ENCODE assay signal across 22 cellular contexts in genomic region chr20:24586523-24586840, GRCh38.
A peak's percentile ranks its signal among the peaks of the same experiment; 100 is the strongest.
DNase-seq lines count a peak whose midpoint lies in the region; ATAC-seq, FAIRE-seq and TF ChIP-seq lines count a peak whose summit lies in the region.
"Had no signal": no experiment of that assay in that cellular context is flagged by ENCODE, and none has a peak within 500 bp of the region (broad histone marks: within the 10 kb centered on the region; RNA-seq: fewer than 3 reads in every experiment).

No MANE protein-coding gene starts in this region.

- H2BK120ac ChIP-seq in H1 (replicated peaks; ENCODE audit: low read depth, low read length), result no peak overlapping the region
- H2BK120ac ChIP-seq in neuronal stem cell (ENCODE audit: low read depth, low read length), result no peak overlapping the region

- no peak overlapping the region for H3K56ac ChIP-seq in H1 (replicated peaks; ENCODE audit: insufficient read length, low read depth, low read length)

- no peaks in the 10 kb centered on the region for H3K36me3 ChIP-seq in H1 (ENCODE audit: control insufficient read depth in 2 of 4, insufficient read depth in 4 of 4, low read length in 3 of 4)
- H3K36me3 ChIP-seq in neuronal stem cell (replicated peaks in 1 of 2; ENCODE audit: control insufficient read depth in 2 of 2, insufficient read depth in 2 of 2, low read length in 2 of 2), result peaks cover 0 to 2% of the 10 kb centered on the region in 2 donors
- no peaks in the 10 kb centered on the region for H3K36me3 ChIP-seq in vagina
- H3K36me3 ChIP-seq in MM.1S (replicated peaks; ENCODE audit: insufficient read depth, low read length), result no peaks in the 10 kb centered on the region
- H3K36me3 ChIP-seq: BLaER1 had no signal

- H3F3A ChIP-seq in MM.1S (ENCODE audit: insufficient read depth, low read length), result no peaks in the 10 kb centered on the region

- no peak overlapping the region for H3K4ac ChIP-seq in H1 (replicated peaks; ENCODE audit: insufficient read length, low read depth, low read length)
- no peak overlapping the region for H3K4ac ChIP-seq in neuronal stem cell (ENCODE audit: low read length)

- H3K23me2 ChIP-seq in H1 (ENCODE audit: low read depth, low read length), result no peaks in the 10 kb centered on the region; the same call in none of the 2 replicates

- H3K14ac ChIP-seq in H1 (ENCODE audit: insufficient read length) (no peak overlapping the region), neuronal stem cell (ENCODE audit: low read length) (peak overlapping the region; percentile 31)

- no peak overlapping the region for H3K18ac ChIP-seq in H1 (ENCODE audit: extremely low read depth, low read length)
- no peak overlapping the region for H3K18ac ChIP-seq in neuronal stem cell (ENCODE audit: low read length)

- peak overlapping the region; percentile 60; the same call in 1 of the 2 replicates for H4K8ac ChIP-seq in H1 (ENCODE audit: extremely low read depth, insufficient read depth, low read length)
- peak overlapping the region; percentile 57 for H4K8ac ChIP-seq in neuronal stem cell (ENCODE audit: low read depth, low read length)

- no peaks in the 10 kb centered on the region for H3K79me1 ChIP-seq in H1 (ENCODE audit: low read depth, low read length)
- no peaks in the 10 kb centered on the region for H3K79me1 ChIP-seq in neuronal stem cell (ENCODE audit: low read depth, low read length)

- H2BK15ac ChIP-seq in H1 (ENCODE audit: low read length) (no peak overlapping the region), neuronal stem cell (ENCODE audit: low read length) (no peak overlapping the region)

- H2AK5ac ChIP-seq in H1 (ENCODE audit: low read depth, low read length) (no peak overlapping the region), neuronal stem cell (ENCODE audit: low read depth, low read length) (peak overlapping the region; percentile 77)

- no peak overlapping the region for H3K4me3 Mint-ChIP-seq in activated T-helper 2 cell treated with anti-CD3 and anti-CD28 coated beads, Interferon-gamma antibody, Interleukin-2, Interleukin-4, amounts not matched to agents 10 μg/mL and 5 μg/mL and 100 μg/mL, durations not matched to agents 14 hours and 24 hours and 36 hours (ENCODE audit: low read depth)
- H3K4me3 Mint-ChIP-seq: B cell; CD4-positive, CD25-positive, alpha-beta regulatory T cell; CD8-positive, alpha-beta T cell had no signal

- no peak for FAIRE-seq in H1 (lab: Jason Lieb, UNC)
- FAIRE-seq: A204.1, G401.6, GM12892, H54 had no signal

- no peak overlapping the region for H2BK12ac ChIP-seq in H1 (ENCODE audit: low read depth, low read length)
- peak overlapping the region; percentile 51 for H2BK12ac ChIP-seq in neuronal stem cell (ENCODE audit: low read length)

- H3K27ac Mint-ChIP-seq in activated T-helper 2 cell treated with anti-CD3 and anti-CD28 coated beads, Interferon-gamma antibody, Interleukin-2, Interleukin-4, amounts not matched to agents 10 μg/mL and 5 μg/mL and 100 μg/mL, durations not matched to agents 14 hours and 24 hours and 36 hours, result no peak overlapping the region
- H3K27ac Mint-ChIP-seq: B cell; CD4-positive, CD25-positive, alpha-beta regulatory T cell; CD8-positive, alpha-beta T cell had no signal

- no peak for TF ChIP-seq RAD21 in H1 (IDR thresholded peaks at IDR 0.05 in 1 of 2, conservative IDR thresholded peaks at IDR 0.05 in 1 of 2; ENCODE audit: low read depth in 2 of 2, low read length in 2 of 2)

- intact Hi-C loops in vagina (cut with DNase I), result no loop called here
- intact Hi-C loops in activated T-helper 2 cell treated with anti-CD3 and anti-CD28 coated beads, Interferon-gamma antibody, Interleukin-2, Interleukin-4, amounts not matched to agents 10 μg/mL and 5 μg/mL and 100 μg/mL, durations not matched to agents 14 hours and 24 hours and 36 hours (cut with micrococcal nuclease), result no loop called here

- no peak overlapping the region for H3K9ac ChIP-seq in H1 (replicated peaks in 1 of 4; ENCODE audit: extremely low read depth in 1 of 4, low read depth in 3 of 4, low read length in 3 of 4)
- H3K9ac ChIP-seq in neuronal stem cell (ENCODE audit: low read depth, low read length, poor library complexity), result peak overlapping the region; percentile 39
- H3K9ac ChIP-seq in MM.1S (ENCODE audit: low read length), result no peak overlapping the region
- H3K9ac ChIP-seq: BLaER1, GM23248 had no signal

- H4K91ac ChIP-seq in H1 (replicated peaks; ENCODE audit: insufficient read length, low read length), result no peak overlapping the region
- H4K91ac ChIP-seq in neuronal stem cell (ENCODE audit: low read depth, low read length, poor library complexity), result no peak overlapping the region

- TF ChIP-seq CTCF in H1 (IDR thresholded peaks at IDR 0.05; ENCODE audit: control extremely low read depth in 1 of 3, insufficient read depth in 1 of 3, low read depth in 1 of 3, low read length in 3 of 3) (no peak), vagina (IDR thresholded peaks at IDR 0.05) (no peak), MM.1S (IDR thresholded peaks at IDR 0.05; ENCODE audit: low read length) (no peak)

- no peak overlapping the region for H4K5ac ChIP-seq in H1 (ENCODE audit: insufficient read length, low read depth, low read length)

- H3K4me1 Mint-ChIP-seq in activated T-helper 2 cell treated with anti-CD3 and anti-CD28 coated beads, Interferon-gamma antibody, Interleukin-2, Interleukin-4, amounts not matched to agents 10 μg/mL and 5 μg/mL and 100 μg/mL, durations not matched to agents 14 hours and 24 hours and 36 hours (ENCODE audit: low read depth), result no peaks in the 10 kb centered on the region
- H3K4me1 Mint-ChIP-seq: CD4-positive, CD25-positive, alpha-beta regulatory T cell had no signal

- TF ChIP-seq EP300 in H1 (IDR thresholded peaks at IDR 0.05; ENCODE audit: borderline replicate concordance in 1 of 2, low read depth in 2 of 2, low read length in 2 of 2), result no peak

- H4K20me1 ChIP-seq in H1 (replicated peaks in 1 of 2; ENCODE audit: control insufficient read depth in 1 of 2, insufficient read depth in 2 of 2, low read length in 2 of 2) (peaks cover 3 to 4% of the 10 kb centered on the region in 2 experiments), MM.1S (ENCODE audit: insufficient read depth, low read length) (no peaks in the 10 kb centered on the region)
- H4K20me1 ChIP-seq: BLaER1 had no signal

- no peaks in the 10 kb centered on the region for H3K27me3 Mint-ChIP-seq in activated T-helper 2 cell treated with anti-CD3 and anti-CD28 coated beads, Interferon-gamma antibody, Interleukin-2, Interleukin-4, amounts not matched to agents 10 μg/mL and 5 μg/mL and 100 μg/mL, durations not matched to agents 14 hours and 24 hours and 36 hours (ENCODE audit: low read depth)
- H3K27me3 Mint-ChIP-seq: B cell; CD4-positive, CD25-positive, alpha-beta regulatory T cell had no signal

- H3K4me1 ChIP-seq in H1 (replicated peaks in 1 of 4; ENCODE audit: control insufficient read depth in 3 of 4, insufficient read depth in 4 of 4, low read length in 3 of 4) (peaks cover 0 to 3% (median 0%) of the 10 kb centered on the region in 4 experiments; a peak in 3 of 7 replicates), neuronal stem cell (ENCODE audit: control insufficient read depth in 2 of 2, insufficient read depth in 1 of 2, low read depth in 1 of 2, low read length in 2 of 2) (peaks cover 0 to 3% of the 10 kb centered on the region in 2 donors), vagina (no peaks in the 10 kb centered on the region), MM.1S (ENCODE audit: low read length) (no peaks in the 10 kb centered on the region)
- H3K4me1 ChIP-seq: Caco-2 had no signal

- H3K36me3 Mint-ChIP-seq in activated T-helper 2 cell treated with anti-CD3 and anti-CD28 coated beads, Interferon-gamma antibody, Interleukin-2, Interleukin-4, amounts not matched to agents 10 μg/mL and 5 μg/mL and 100 μg/mL, durations not matched to agents 14 hours and 24 hours and 36 hours (ENCODE audit: low read depth), result no peaks in the 10 kb centered on the region
- H3K36me3 Mint-ChIP-seq: CD4-positive, CD25-positive, alpha-beta regulatory T cell; CD8-positive, alpha-beta T cell had no signal

- ATAC-seq in GM19455 (IDR thresholded peaks at IDR 0.05; ENCODE audit: unreplicated experiment), result no peak
- ATAC-seq: CD8-positive, alpha-beta T cell had no signal

- H3K4me3 ChIP-seq in H1 (ENCODE audit: extremely low read depth in 1 of 4, insufficient read depth in 2 of 4, low read depth in 3 of 4, low read length in 4 of 4) (no peak overlapping the region), neuronal stem cell (ENCODE audit: low read length in 2 of 2) (no peak overlapping the region), vagina (no peak overlapping the region), MM.1S (ENCODE audit: low read length) (no peak overlapping the region)
- H3K4me3 ChIP-seq: BLaER1, GM23248 had no signal

- H2BK20ac ChIP-seq in H1 (ENCODE audit: low read length), result no peak overlapping the region

- TF ChIP-seq POLR2A in H1 (IDR thresholded peaks at IDR 0.05; ENCODE audit: control extremely low read depth in 1 of 2, low read depth in 2 of 2, low read length in 2 of 2) (no peak), vagina (IDR thresholded peaks at IDR 0.05) (no peak)

- no peak overlapping the region for H3K23ac ChIP-seq in H1 (ENCODE audit: insufficient read length)
- H3K23ac ChIP-seq in neuronal stem cell (ENCODE audit: low read depth, low read length, poor library complexity), result no peak overlapping the region

- no peak overlapping the region for H2BK5ac ChIP-seq in H1 (ENCODE audit: low read depth, low read length)
- H2BK5ac ChIP-seq in neuronal stem cell (ENCODE audit: low read length), result peak overlapping the region; percentile 71

- DNase-seq in RPMI7951 (ENCODE audit: low read depth) (peak; percentile 52), H1 (ENCODE audit: low read depth in 1 of 2, low spot score in 2 of 2) (peak in 1 of 2 experiments; percentile 20), neuronal stem cell (ENCODE audit: low spot score) (no peak), vagina (ENCODE audit: extremely low spot score in 2 of 2) (peak; percentile 74 to 80), MM.1S (no peak)
- no peak for DNase-seq in activated T-helper 2 cell treated with anti-CD3 and anti-CD28 coated beads, Interferon-gamma antibody, Interleukin-2, Interleukin-4, amounts not matched to agents 10 μg/mL and 5 μg/mL and 100 μg/mL, durations not matched to agents 14 hours and 24 hours and 36 hours (ENCODE audit: low spot score)
- DNase-seq: Caco-2; CD4-positive, CD25-positive, alpha-beta regulatory T cell; DMS153; DND-41; GM23248; HCEC 1CT had no signal

- H3K9me2 ChIP-seq in MM.1S (replicated peaks; ENCODE audit: insufficient read depth, low read length), result no peaks in the 10 kb centered on the region

- no peaks in the 10 kb centered on the region for H3K9me3 Mint-ChIP-seq in activated T-helper 2 cell treated with anti-CD3 and anti-CD28 coated beads, Interferon-gamma antibody, Interleukin-2, Interleukin-4, amounts not matched to agents 10 μg/mL and 5 μg/mL and 100 μg/mL, durations not matched to agents 14 hours and 24 hours and 36 hours
- H3K9me3 Mint-ChIP-seq: CD8-positive, alpha-beta T cell had no signal

- H3K79me2 ChIP-seq in H1 (ENCODE audit: control insufficient read depth in 1 of 2, insufficient read depth in 2 of 2, low read length in 2 of 2) (no peaks in the 10 kb centered on the region), MM.1S (ENCODE audit: low read length) (no peaks in the 10 kb centered on the region)

- POLR2A ChIA-PET in H1 (lab: Charles Lee; ENCODE audit: partially characterized antibody), result no interaction called here

- H3K27me3 ChIP-seq in H1 (replicated peaks in 1 of 4; ENCODE audit: control insufficient read depth in 3 of 4, extremely low read depth in 1 of 4, insufficient read depth in 3 of 4, low read length in 3 of 4), result no peaks in the 10 kb centered on the region
- no peaks in the 10 kb centered on the region for H3K27me3 ChIP-seq in neuronal stem cell (ENCODE audit: control insufficient read depth in 3 of 3, insufficient read depth in 3 of 3, low read depth in 1 of 3, low read length in 3 of 3)
- no peaks in the 10 kb centered on the region for H3K27me3 ChIP-seq in vagina
- H3K27me3 ChIP-seq in MM.1S (replicated peaks; ENCODE audit: insufficient read depth, low read length), result no peaks in the 10 kb centered on the region
- H3K27me3 ChIP-seq: BLaER1 had no signal

- no peak overlapping the region for H3K4me2 ChIP-seq in H1 (ENCODE audit: insufficient read depth in 1 of 2, low read depth in 2 of 2, low read length in 2 of 2)
- H3K4me2 ChIP-seq in neuronal stem cell (ENCODE audit: insufficient read depth, low read length, poor library complexity, severe bottlenecking), result no peak overlapping the region
- no peak overlapping the region for H3K4me2 ChIP-seq in MM.1S (ENCODE audit: low read depth, low read length)
- H3K4me2 ChIP-seq: BLaER1 had no signal

- H2AFZ ChIP-seq in H1 (ENCODE audit: low read length) (no peak overlapping the region), neuronal stem cell (ENCODE audit: low read length) (no peak overlapping the region), MM.1S (ENCODE audit: low read length) (no peak overlapping the region)
- H2AFZ ChIP-seq: GM23248 had no signal

- H3K27ac ChIP-seq in H1 (ENCODE audit: low read depth, low read length), result no peak overlapping the region
- H3K27ac ChIP-seq in neuronal stem cell (replicated peaks; ENCODE audit: low read length), result no peak overlapping the region
- no peak overlapping the region for H3K27ac ChIP-seq in vagina
- no peak overlapping the region for H3K27ac ChIP-seq in MM.1S (ENCODE audit: low read length)
- H3K27ac ChIP-seq: 22Rv1, BLaER1, C4-2B, GM23248 had no signal

- CTCF ChIA-PET in H1 (lab: Charles Lee; ENCODE audit: partially characterized antibody), result interaction anchor here (0.7 to 1.0 kb wide), 2 partner anchors 14 to 92 kb away, joined by 4 read pairs; no protein-coding TSS in a partner anchor

- 79% methylated on average over 6 of the region's 6 CpGs; no CpG with 5 or more reads in 1 of the 2 experiments for WGBS in H1 (ENCODE audit: extremely low coverage in 1 of 2, insufficient coverage in 1 of 2, insufficient read length in 1 of 2, insufficient replicate concordance in 2 of 2, low coverage in 1 of 2, low lambda C conversion rate in 2 of 2, missing lambda C conversion rate in 1 of 2), 2 experiments
- WGBS in neuronal stem cell (ENCODE audit: extremely low coverage in 2 of 2, insufficient read length in 2 of 2, insufficient replicate concordance in 1 of 2), 2 donors, result no CpG with 5 or more reads among the region's 6 CpGs

- no peaks in the 10 kb centered on the region for H3K9me3 ChIP-seq in H1 (ENCODE audit: insufficient read depth in 2 of 2, low read depth in 1 of 2, low read length in 1 of 2)
- peaks cover 0 to 3% of the 10 kb centered on the region in 2 donors for H3K9me3 ChIP-seq in neuronal stem cell (replicated peaks in 1 of 2; ENCODE audit: control insufficient read depth in 2 of 2, insufficient read depth in 1 of 2, low read depth in 1 of 2, low read length in 2 of 2)
- no peaks in the 10 kb centered on the region for H3K9me3 ChIP-seq in vagina
- no peaks in the 10 kb centered on the region for H3K9me3 ChIP-seq in MM.1S (replicated peaks; ENCODE audit: insufficient read depth, low read length)
- H3K9me3 ChIP-seq: BLaER1, Caco-2 had no signal

Comparison
In these comparisons a context has a peak if more than half of its experiments do, and no peak if none do; other contexts are left out.
1. DNase-seq: peak in RPMI7951 (single experiment) and vagina (2 of 2); none in neuronal stem cell (single experiment), MM.1S (single experiment) and activated T-helper 2 cell treated with anti-CD3 and anti-CD28 coated beads, Interferon-gamma antibody, Interleukin-2, Interleukin-4, amounts not matched to agents 10 μg/mL and 5 μg/mL and 100 μg/mL, durations not matched to agents 14 hours and 24 hours and 36 hours (single experiment).